In the genomic region with DNA sequence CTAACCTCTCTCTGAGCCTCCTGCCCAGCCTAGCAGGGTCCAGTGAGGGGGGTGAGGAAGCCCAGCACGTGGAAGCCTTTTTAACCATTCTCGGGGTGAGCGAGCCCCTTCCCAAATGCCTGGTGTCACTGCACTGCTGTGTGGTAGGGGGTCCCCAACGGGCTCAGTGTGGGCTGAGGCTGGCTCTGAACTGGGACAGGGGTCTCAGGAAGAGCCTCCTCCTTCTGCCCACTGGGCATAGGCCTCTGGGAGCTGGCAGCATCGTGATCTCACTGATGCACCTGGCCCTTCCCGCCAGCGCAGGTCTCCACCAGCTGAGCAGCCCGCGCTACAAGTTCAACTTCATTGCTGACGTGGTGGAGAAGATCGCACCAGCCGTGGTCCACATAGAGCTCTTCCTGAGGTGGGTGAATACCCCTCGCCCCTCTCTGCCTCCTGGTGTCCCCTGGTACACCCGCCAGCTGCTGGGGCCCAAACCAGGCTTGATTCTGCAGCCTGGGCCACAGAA, we compare ENCODE assay signal across 14 cellular contexts. TPM values are rescaled to one million over a fixed set of nuclear protein-coding genes. Genes with fewer than 3 reads are reported as not detected.
A peak's percentile ranks its signal among the peaks of the same experiment; 100 is the strongest.
DNase-seq lines count a peak whose midpoint lies in the region; ATAC-seq and TF ChIP-seq lines count a peak whose summit lies in the region.
"Had no signal": no experiment of that assay in that cellular context is flagged by ENCODE, and none has a peak within 500 bp of the region (broad histone marks: within the 10 kb centered on the region; RNA-seq: fewer than 3 reads in every experiment).

No MANE protein-coding gene starts in this region.

- intact Hi-C loops in left cardiac atrium (cut with DNase I): no loop called here
- intact Hi-C loops in uterus (cut with DNase I; ENCODE audit: low total_unique reads): no loop called here

- H3K9me3 ChIP-seq in adipocyte (ENCODE audit: control insufficient read depth, low read length): no peaks in the 10 kb centered on the region
- no peaks in the 10 kb centered on the region for H3K9me3 ChIP-seq in neutrophil
- no peaks in the 10 kb centered on the region for H3K9me3 ChIP-seq in uterus

- no peak for TF ChIP-seq POLR2A in uterus (IDR thresholded peaks at IDR 0.05)

- H3K4me3 ChIP-seq in adipocyte (ENCODE audit: low read length) (no peak overlapping the region), neutrophil (ENCODE audit: low read depth in 1 of 2, low read length in 1 of 2) (no peak overlapping the region), uterus (no peak overlapping the region)
- H3K4me3 ChIP-seq: GM23248 had no signal

- peak overlapping the region; percentile 23 for H3K9ac ChIP-seq in adipocyte (ENCODE audit: low read length)
- H3K9ac ChIP-seq: GM23248 had no signal

- H3K27me3 ChIP-seq in adipocyte (replicated peaks; ENCODE audit: control insufficient read depth, insufficient read depth, low read length) (no peaks in the 10 kb centered on the region), neutrophil (no peaks in the 10 kb centered on the region), uterus (no peaks in the 10 kb centered on the region)

- H3K36me3 ChIP-seq in adipocyte (ENCODE audit: control insufficient read depth, insufficient read depth, low read length, severe bottlenecking) (no peaks in the 10 kb centered on the region), neutrophil (no peaks in the 10 kb centered on the region), uterus (no peaks in the 10 kb centered on the region)

- ATAC-seq in left cardiac atrium (no peak), GM18498 (IDR thresholded peaks at IDR 0.05; ENCODE audit: unreplicated experiment) (no peak), GM19023 (IDR thresholded peaks at IDR 0.05; ENCODE audit: unreplicated experiment) (no peak)
- ATAC-seq: CD8-positive, alpha-beta T cell had no signal

- TF ChIP-seq CTCF in neutrophil (IDR thresholded peaks at IDR 0.05): no peak
- no peak for TF ChIP-seq CTCF in uterus (IDR thresholded peaks at IDR 0.05)

- H3K27ac ChIP-seq in neutrophil: peak overlapping the region; percentile 36
- peak overlapping the region; percentile 61 to 65 for H3K27ac ChIP-seq in uterus
- H3K27ac ChIP-seq: GM23248 had no signal

- H3K4me1 ChIP-seq in adipocyte (ENCODE audit: control insufficient read depth, insufficient read depth, low read length) (peaks cover 31% of the 10 kb centered on the region), neutrophil (ENCODE audit: control insufficient read depth in 1 of 2, insufficient read depth in 1 of 2, low read depth in 1 of 2, low read length in 1 of 2) (peaks cover 33 to 47% of the 10 kb centered on the region in 2 experiments), uterus (peaks cover 0 to 2% of the 10 kb centered on the region in 2 donors)

- DNase-seq in adipocyte (ENCODE audit: low read depth) (no peak), left cardiac atrium (peak; percentile 22), uterus (no peak), hippocampal formation (lab: John Stamatoyannopoulos, UW) (no peak)
- DNase-seq: CD8-positive, alpha-beta T cell; DMS79 treated with DMSO at 0.1 percent for 48 hours; NCI-H1436; NCI-H2107; NCI-H345 had no signal

RNA-seq across cellular contexts. Expression of gene HTRA3, which starts 12.6 kb away (rescaled TPM):
- total RNA-seq in left cardiac atrium: 10 to 100 TPM; 48.5 to 78.2 TPM
- 10 to 100 TPM; 22.8 to 65.3 (median 29.5) TPM for total RNA-seq in uterus
- total RNA-seq: CD8-positive, alpha-beta T cell; HT-29 had no signal
